Comparison of ENCODE assay signal across 20 cellular contexts in the genomic region with DNA sequence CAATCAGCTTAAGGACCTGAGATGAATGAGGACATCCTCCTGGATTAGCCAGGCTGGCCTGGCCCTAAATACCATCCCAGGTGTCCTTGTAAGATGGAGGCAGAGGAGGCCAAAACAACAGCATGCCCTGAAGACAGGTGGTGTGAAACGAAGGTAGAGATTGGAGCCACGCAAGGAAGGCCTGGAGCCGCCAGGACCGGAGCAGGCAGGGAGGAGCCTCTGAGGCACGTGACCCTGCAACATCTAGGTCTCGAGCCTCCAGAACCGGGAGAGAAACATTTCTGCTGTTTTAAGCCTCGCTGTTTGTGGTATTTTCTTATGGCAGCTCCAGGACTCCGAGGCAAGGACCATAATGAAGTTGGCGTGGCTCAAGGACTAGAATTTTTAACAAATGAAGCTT. TPM values are rescaled to one million over a fixed set of nuclear protein-coding genes. Genes with fewer than 3 reads are reported as not detected.
DNase-seq lines count a peak whose midpoint lies in the region; ATAC-seq and TF ChIP-seq lines count a peak whose summit lies in the region.
"Had no signal": no experiment of that assay in that cellular context is flagged by ENCODE, and none has a peak within 500 bp of the region (broad histone marks: within the 10 kb centered on the region; RNA-seq: fewer than 3 reads in every experiment).

No MANE protein-coding gene starts in this region.

- H3K14ac ChIP-seq in neuronal stem cell (ENCODE audit: low read length), result no peak overlapping the region

- no peak overlapping the region for H3K18ac ChIP-seq in neuronal stem cell (ENCODE audit: low read length)

- no peak overlapping the region for H3K27ac ChIP-seq in BLaER1 treated with 17β-estradiol and CSF1 and Interleukin-3, amounts not matched to agents 10 nM and 100 nM
- H3K27ac ChIP-seq in neuronal stem cell (replicated peaks; ENCODE audit: low read length) (no peak overlapping the region), thyroid gland (no peak overlapping the region)
- H3K27ac ChIP-seq: BLaER1, PC-9 had no signal

- H3K4ac ChIP-seq in neuronal stem cell (ENCODE audit: low read length), result no peak overlapping the region

- DNase-seq in activated CD8-positive, alpha-beta memory T cell treated with anti-CD3 and anti-CD28 coated beads, Interleukin-2, amount 50 U/mL, for 4 hours, result peak; percentile 1
- DNase-seq in activated CD8-positive, alpha-beta memory T cell treated with anti-CD3 and anti-CD28 coated beads for 24 hours, result no peak
- DNase-seq in chondrocyte (ENCODE audit: low spot score) (peak; percentile 30), neuronal stem cell (ENCODE audit: low spot score) (no peak), NCI-H1092 (lab: John Stamatoyannopoulos, UW) (no peak), thyroid gland (no peak)
- DNase-seq: DND-41, GDM1, NCI-H1092 treated with DMSO at 0.1 percent for 48 hours, NCI-H1694, NCI-H2107, NCI-H2227 treated with DMSO at 0.1 percent for 48 hours, NCI-H524, PC-9 had no signal

- no peak for ATAC-seq in GM19324 (IDR thresholded peaks at IDR 0.05; ENCODE audit: low FRiP score, unreplicated experiment)
- ATAC-seq: GM12878, GM23338 had no signal

- TF ChIP-seq CTCF in chondrocyte (IDR thresholded peaks at IDR 0.05), result no peak
- no peak for TF ChIP-seq CTCF in thyroid gland (IDR thresholded peaks at IDR 0.05)

- peaks cover 52% of the 10 kb centered on the region for H3K4me1 Mint-ChIP-seq in chondrocyte (ENCODE audit: low read depth)

- H4K91ac ChIP-seq in neuronal stem cell (ENCODE audit: low read depth, low read length, poor library complexity), result no peak overlapping the region

- peaks cover 0 to 14% (median 4%) of the 10 kb centered on the region in 11 experiments; a peak in 5 of 22 replicates for H3K9me3 ChIP-seq in BLaER1 treated with 17β-estradiol and CSF1 and Interleukin-3, amounts not matched to agents 10 nM and 100 nM (replicated peaks in 1 of 11)
- H3K9me3 ChIP-seq in neuronal stem cell (replicated peaks in 1 of 2; ENCODE audit: control insufficient read depth in 2 of 2, insufficient read depth in 1 of 2, low read depth in 1 of 2, low read length in 2 of 2) (no peaks in the 10 kb centered on the region), thyroid gland (no peaks in the 10 kb centered on the region)

- 0 out of 22 replicates have a peak, but pooled peaks cover 0 to 7% (median 0%) of the 10 kb centered on the region in 11 experiments for H3K27me3 ChIP-seq in BLaER1 treated with 17β-estradiol and CSF1 and Interleukin-3, amounts not matched to agents 10 nM and 100 nM
- peaks cover 0 to 4% (median 0%) of the 10 kb centered on the region in 3 experiments for H3K27me3 ChIP-seq in neuronal stem cell (ENCODE audit: control insufficient read depth in 3 of 3, insufficient read depth in 3 of 3, low read depth in 1 of 3, low read length in 3 of 3)
- no peaks in the 10 kb centered on the region for H3K27me3 ChIP-seq in thyroid gland
- H3K27me3 ChIP-seq: BLaER1 had no signal

- no peaks in the 10 kb centered on the region; a peak in 1 of 22 replicates for H4K20me1 ChIP-seq in BLaER1 treated with 17β-estradiol and CSF1 and Interleukin-3, amounts not matched to agents 10 nM and 100 nM
- H4K20me1 ChIP-seq: BLaER1 had no signal

- H3K27ac Mint-ChIP-seq in chondrocyte (ENCODE audit: unreplicated experiment), result no peak overlapping the region
- H3K27ac Mint-ChIP-seq: GM23338 had no signal

- no peak overlapping the region for H2AFZ ChIP-seq in neuronal stem cell (ENCODE audit: low read length)
- H2AFZ ChIP-seq: GM23338, PC-9 had no signal

- H3K4me2 ChIP-seq in BLaER1 treated with 17β-estradiol and CSF1 and Interleukin-3, amounts not matched to agents 10 nM and 100 nM, result peak overlapping the region in 6 of 11 experiments; percentile 58 to 88 (median 76); a peak in 9 of 22 replicates
- no peak overlapping the region for H3K4me2 ChIP-seq in neuronal stem cell (ENCODE audit: insufficient read depth, low read length, poor library complexity, severe bottlenecking)
- H3K4me2 ChIP-seq: GM23338, PC-9 had no signal

- H3K79me1 ChIP-seq in neuronal stem cell (ENCODE audit: low read depth, low read length), result no peaks in the 10 kb centered on the region

- no peaks in the 10 kb centered on the region for H3K36me3 ChIP-seq in BLaER1 treated with 17β-estradiol and CSF1 and Interleukin-3, amounts not matched to agents 10 nM and 100 nM
- H3K36me3 ChIP-seq in neuronal stem cell (replicated peaks in 1 of 2; ENCODE audit: control insufficient read depth in 2 of 2, insufficient read depth in 2 of 2, low read length in 2 of 2), result no peaks in the 10 kb centered on the region
- H3K36me3 ChIP-seq in thyroid gland, result no peaks in the 10 kb centered on the region
- H3K36me3 ChIP-seq: BLaER1 had no signal

- H2BK5ac ChIP-seq in neuronal stem cell (ENCODE audit: low read length), result no peak overlapping the region

- no peak overlapping the region for H2BK15ac ChIP-seq in neuronal stem cell (ENCODE audit: low read length)

- intact Hi-C loops in thyroid gland (cut with DNase I), result loop anchor here (10.0 kb wide), 1 partner anchor 177 kb away; no protein-coding TSS in a partner anchor

- H2AK5ac ChIP-seq in neuronal stem cell (ENCODE audit: low read depth, low read length), result no peak overlapping the region

- no peak for TF ChIP-seq POLR2A in thyroid gland (IDR thresholded peaks at IDR 0.05)

- H3K27me3 Mint-ChIP-seq in chondrocyte (ENCODE audit: low read depth), result no peaks in the 10 kb centered on the region

- peaks cover 24 to 99% (median 87%) of the 10 kb centered on the region in 10 experiments for H3K4me1 ChIP-seq in BLaER1 treated with 17β-estradiol and CSF1 and Interleukin-3, amounts not matched to agents 10 nM and 100 nM
- H3K4me1 ChIP-seq in neuronal stem cell (ENCODE audit: control insufficient read depth in 2 of 2, insufficient read depth in 1 of 2, low read depth in 1 of 2, low read length in 2 of 2) (no peaks in the 10 kb centered on the region), thyroid gland (no peaks in the 10 kb centered on the region)

- no peak overlapping the region for H3K4me3 ChIP-seq in BLaER1 treated with 17β-estradiol and CSF1 and Interleukin-3, amounts not matched to agents 10 nM and 100 nM
- H3K4me3 ChIP-seq in neuronal stem cell (ENCODE audit: low read length in 2 of 2) (no peak overlapping the region), thyroid gland (replicated peaks in 1 of 3) (no peak overlapping the region)
- H3K4me3 ChIP-seq: BLaER1, GM12878, GM23338, PC-9 had no signal

- no peaks in the 10 kb centered on the region for H3K36me3 Mint-ChIP-seq in chondrocyte (ENCODE audit: low read depth)

- no CpG with 5 or more reads among the region's 10 CpGs for WGBS in neuronal stem cell (ENCODE audit: extremely low coverage in 2 of 2, insufficient read length in 2 of 2, insufficient replicate concordance in 1 of 2), 2 donors
- WGBS in thyroid gland, 2 donors, result 84 to 87% methylated on average over 10 of the region's 10 CpGs

- no peak overlapping the region for H2BK120ac ChIP-seq in neuronal stem cell (ENCODE audit: low read depth, low read length)

- H4K8ac ChIP-seq in neuronal stem cell (ENCODE audit: low read depth, low read length), result no peak overlapping the region

- peak overlapping the region; percentile 49 for H3K23ac ChIP-seq in neuronal stem cell (ENCODE audit: low read depth, low read length, poor library complexity)

- H2BK12ac ChIP-seq in neuronal stem cell (ENCODE audit: low read length), result no peak overlapping the region

- no peak overlapping the region for H3K9ac ChIP-seq in BLaER1 treated with 17β-estradiol and CSF1 and Interleukin-3, amounts not matched to agents 10 nM and 100 nM
- no peak overlapping the region for H3K9ac ChIP-seq in neuronal stem cell (ENCODE audit: low read depth, low read length, poor library complexity)
- H3K9ac ChIP-seq: BLaER1 had no signal

- no peaks in the 10 kb centered on the region for H3K9me3 Mint-ChIP-seq in chondrocyte (ENCODE audit: low read depth)
- H3K9me3 Mint-ChIP-seq: GM23338 had no signal

- H3K4me3 Mint-ChIP-seq in chondrocyte (ENCODE audit: unreplicated experiment), result no peak overlapping the region
- H3K4me3 Mint-ChIP-seq: GM23338 had no signal

RNA-seq across cellular contexts. Expression of a gene that starts 9.7 kb away (rescaled TPM):
- total RNA-seq in chondrocyte (2,235 to 2,410 TPM (median 2,315 TPM) in 3 replicates), thyroid gland (10 to 100 TPM in 2 of 4 donors, 1 to 10 TPM in 2; 4.8 to 16.5 (median 9.4) TPM)
- polyA plus RNA-seq in neuronal stem cell (2013, experiment 1 of 2), result 10.1 TPM
- polyA plus RNA-seq in neuronal stem cell (2013, experiment 2 of 2), result 10.2 TPM
- total RNA-seq: MCF 10A had no signal

Comparison
In these comparisons a context has a peak if more than half of its experiments do, and no peak if none do; other contexts are left out.
1. DNase-seq: peak in activated CD8-positive, alpha-beta memory T cell treated with anti-CD3 and anti-CD28 coated beads, Interleukin-2, amount 50 U/mL, for 4 hours (single experiment) and chondrocyte (single experiment); none in activated CD8-positive, alpha-beta memory T cell treated with anti-CD3 and anti-CD28 coated beads for 24 hours (single experiment), neuronal stem cell (single experiment), NCI-H1092 (single experiment) and thyroid gland (0 of 2).
2. RNA of a gene that starts 9.7 kb away (total RNA-seq): 2,235 to 2,410 TPM in chondrocyte; 4.8 to 16.5 TPM in thyroid gland; every median in the first group is over 100 times any median in the second.